In the genomic region with DNA sequence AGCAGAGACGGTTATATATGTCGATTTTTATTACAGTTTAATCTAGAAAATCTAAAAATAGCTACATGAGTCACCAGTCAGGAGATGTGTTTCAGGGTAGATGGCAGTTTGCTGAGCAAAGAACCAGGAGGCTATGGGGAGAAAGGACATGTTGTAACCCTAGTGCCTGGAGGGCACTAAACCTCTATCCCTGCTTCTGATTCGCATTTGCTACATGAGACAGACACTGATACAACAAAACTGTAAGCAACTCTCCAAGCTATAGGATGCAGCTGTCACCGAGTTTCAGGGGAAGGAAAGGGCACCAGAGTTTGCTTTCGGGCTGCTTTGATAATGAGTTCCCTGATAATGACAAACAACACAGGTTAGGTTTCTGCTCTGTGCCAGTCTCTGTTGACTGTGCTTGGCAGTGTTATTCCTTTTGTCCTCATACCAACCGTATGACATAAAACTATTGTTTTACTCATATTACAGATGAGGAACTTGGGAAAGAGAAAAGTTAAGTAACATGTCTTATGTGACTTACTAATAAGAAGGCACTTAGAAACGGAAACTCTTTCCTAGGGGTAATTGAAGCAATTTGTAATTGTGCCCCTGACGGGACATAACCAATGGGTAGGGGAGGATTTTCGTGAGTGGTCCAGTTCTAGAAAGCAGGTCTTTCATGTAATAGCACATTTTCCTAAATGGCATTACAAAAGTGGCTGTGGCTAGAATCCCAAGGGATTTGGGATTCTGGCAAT, we compare ENCODE assay signal across 10 cellular contexts. TPM values are rescaled to one million over a fixed set of nuclear protein-coding genes. Genes with fewer than 3 reads are reported as not detected.
DNase-seq lines count a peak whose midpoint lies in the region; ATAC-seq, FAIRE-seq and TF ChIP-seq lines count a peak whose summit lies in the region.
"Had no signal": no experiment of that assay in that cellular context is flagged by ENCODE, and none has a peak within 500 bp of the region (broad histone marks: within the 10 kb centered on the region; RNA-seq: fewer than 3 reads in every experiment).

No MANE protein-coding gene starts in this region.

- H3K79me2 ChIP-seq in HepG2 (ENCODE audit: insufficient read depth, low read length), result no peaks in the 10 kb centered on the region

- WGBS in liver, result 51% methylated on average over 9 of the region's 9 CpGs
- 26% methylated on average over 9 of the region's 9 CpGs for WGBS in HepG2 (ENCODE audit: low lambda C conversion rate)

- ATAC-seq in HepG2, result no peak
- peak; percentile 62 for ATAC-seq in left colon
- no peak for ATAC-seq in GM19452 (IDR thresholded peaks at IDR 0.05; ENCODE audit: unreplicated experiment)
- no peak for ATAC-seq in HG02884 (IDR thresholded peaks at IDR 0.05; ENCODE audit: unreplicated experiment)
- no peak for ATAC-seq in GM21528 (IDR thresholded peaks at IDR 0.05; ENCODE audit: low FRiP score, unreplicated experiment)

- no peaks in the 10 kb centered on the region for H3K36me3 Mint-ChIP-seq in brain

- peak overlapping the region in 4 of 5 experiments; percentile 44 to 93 (median 82) for H3K27ac Mint-ChIP-seq in brain

- CTCF ChIA-PET in HepG2 (lab: Yijun Ruan, JAX; ENCODE audit: low intra/inter-chr PET ratio, low total read pairs), result no interaction called here

- FAIRE-seq in HepG2 (lab: Jason Lieb, UNC), result no peak
- FAIRE-seq: G401.6 had no signal

- no peak overlapping the region for H2AFZ ChIP-seq in HepG2 (ENCODE audit: low read length)

- no peak overlapping the region for H3K4me2 ChIP-seq in HepG2 (ENCODE audit: low read depth, low read length)

- no peak for TF ChIP-seq RAD21 in liver (IDR thresholded peaks at IDR 0.05)
- TF ChIP-seq RAD21 in HepG2 (CRISPR knock-in tag; IDR thresholded peaks at IDR 0.05), result no peak

- peaks cover 5 to 13% (median 6%) of the 10 kb centered on the region in 4 donors for H3K4me1 ChIP-seq in liver (ENCODE audit: control insufficient read depth in 4 of 4, insufficient read depth in 4 of 4, low read length in 3 of 4)
- H3K4me1 ChIP-seq in HepG2 (ENCODE audit: insufficient read depth, low read length), result no peaks in the 10 kb centered on the region
- H3K4me1 ChIP-seq in effector memory CD4-positive, alpha-beta T cell (ENCODE audit: control insufficient read depth, insufficient read depth, low read length, poor library complexity, severe bottlenecking), result no peaks in the 10 kb centered on the region

- POLR2A ChIA-PET in HepG2 (lab: Yijun Ruan, JAX), result no interaction called here

- H3K27ac ChIP-seq in liver (ENCODE audit: low read depth in 1 of 2, low read length in 2 of 2) (no peak overlapping the region), HepG2 (ENCODE audit: extremely low read length, insufficient read depth, low read length) (no peak overlapping the region)
- H3K27ac ChIP-seq in effector memory CD4-positive, alpha-beta T cell (ENCODE audit: insufficient read depth, low read length, poor library complexity, severe bottlenecking), result no peak overlapping the region

- H3K9ac ChIP-seq in liver (ENCODE audit: low read depth in 1 of 2, low read length in 2 of 2) (no peak overlapping the region), HepG2 (ENCODE audit: insufficient read depth, low read depth, low read length) (no peak overlapping the region)

- DNase-seq in HepG2 (ENCODE audit: low spot score), result no peak
- no peak for DNase-seq in left colon
- no peak for DNase-seq in effector memory CD4-positive, alpha-beta T cell
- DNase-seq: stimulated activated CD4-positive, alpha-beta T cell treated with anti-CD3 and anti-CD28 coated beads, Interleukin-4, amount 100 ng/mL, for 24 hours had no signal

- H3K4me3 Mint-ChIP-seq in brain, result peak overlapping the region in 2 of 5 experiments; percentile 30 to 51

- H3K27me3 ChIP-seq in liver (ENCODE audit: control insufficient read depth in 4 of 4, insufficient read depth in 4 of 4, low read length in 3 of 4) (no peaks in the 10 kb centered on the region), HepG2 (ENCODE audit: control insufficient read depth in 1 of 2, insufficient read depth in 2 of 2, low read length in 2 of 2) (peaks cover 0 to 16% of the 10 kb centered on the region in 2 experiments; a peak in 2 of 5 replicates)
- H3K27me3 ChIP-seq in effector memory CD4-positive, alpha-beta T cell (replicated peaks; ENCODE audit: control insufficient read depth, insufficient read depth, low read length, poor library complexity, severe bottlenecking), result no peaks in the 10 kb centered on the region

- intact Hi-C loops in HepG2 (cut with micrococcal nuclease; ENCODE audit: unreplicated experiment) (no loop called here), left colon (cut with DNase I, micrococcal nuclease) (no loop called here)

- H3K9me3 ChIP-seq in liver (ENCODE audit: control insufficient read depth in 4 of 4, low read length in 3 of 4) (no peaks in the 10 kb centered on the region), HepG2 (ENCODE audit: low read length) (no peaks in the 10 kb centered on the region)
- no peaks in the 10 kb centered on the region for H3K9me3 ChIP-seq in effector memory CD4-positive, alpha-beta T cell (ENCODE audit: control insufficient read depth, low read length)

- TF ChIP-seq CTCF in liver (IDR thresholded peaks at IDR 0.05; ENCODE audit: low read depth, low read length, missing input control) (no peak), HepG2 (CRISPR knock-in tag; IDR thresholded peaks at IDR 0.05) (no peak), brain (conservative IDR thresholded peaks at IDR 0.05) (no peak)

- no peaks in the 10 kb centered on the region for H4K20me1 ChIP-seq in HepG2 (ENCODE audit: insufficient read depth, low read length)

- no peak for TF ChIP-seq POLR2A in HepG2 (IDR thresholded peaks at IDR 0.05; ENCODE audit: insufficient read depth in 1 of 2, low read depth in 2 of 2, low read length in 2 of 2)

- H3K4me3 ChIP-seq in liver (ENCODE audit: low read depth in 1 of 3, low read length in 3 of 3), result no peak overlapping the region
- H3K4me3 ChIP-seq in HepG2 (replicated peaks in 1 of 3; ENCODE audit: insufficient read depth in 1 of 3, low read depth in 2 of 3, low read length in 3 of 3), result no peak overlapping the region
- no peak overlapping the region for H3K4me3 ChIP-seq in effector memory CD4-positive, alpha-beta T cell (ENCODE audit: insufficient read depth, low read depth, low read length, poor library complexity, severe bottlenecking)

- TF ChIP-seq EP300 in HepG2 (IDR thresholded peaks at IDR 0.05; ENCODE audit: low read depth in 2 of 2, low read length in 2 of 2), result no peak
- no peak for TF ChIP-seq EP300 in HepG2 (CRISPR knock-in tag; IDR thresholded peaks at IDR 0.05; ENCODE audit: borderline replicate concordance)

- no peaks in the 10 kb centered on the region for H3K27me3 Mint-ChIP-seq in brain

- H3K9me3 Mint-ChIP-seq in brain, result peaks cover 0 to 4% (median 0%) of the 10 kb centered on the region in 5 experiments

- H3K36me3 ChIP-seq in liver (ENCODE audit: control insufficient read depth in 4 of 4, insufficient read depth in 3 of 4, low read depth in 1 of 4, low read length in 3 of 4) (no peaks in the 10 kb centered on the region), HepG2 (replicated peaks in 1 of 2; ENCODE audit: control insufficient read depth in 1 of 2, insufficient read depth in 2 of 2, low read length in 2 of 2) (no peaks in the 10 kb centered on the region)
- H3K36me3 ChIP-seq in effector memory CD4-positive, alpha-beta T cell (ENCODE audit: control insufficient read depth, insufficient read depth, low read length), result no peaks in the 10 kb centered on the region

- no TSS peak for BruUV-seq in HepG2 (replicated peaks; lab: Mats Ljungman, UMichigan)

- in situ Hi-C loops in HepG2 (cut with HindIII; ENCODE audit: extremely low pct_ligation_motif_present, low pct_unique_long_range_greater_than_20kb), result no loop called here

- peaks cover 70% of the 10 kb centered on the region for H3K4me1 Mint-ChIP-seq in brain

TF ChIP-seq in liver, 16 proteins besides CTCF, POLR2A, EP300 and RAD21:
- TF ChIP-seq NR2F2 (IDR thresholded peaks at IDR 0.05) (no peak), JUND (IDR thresholded peaks at IDR 0.05) (peak; percentile 46 to 55)

RNA-seq across cellular contexts. Expression of gene C1orf198, which starts 43.1 kb away (rescaled TPM):
- total RNA-seq in liver, result 10 to 100 TPM in 1 of 2 donors, 1 to 10 TPM in 1; 9.6 to 11.1 TPM
- 10 to 100 TPM in 1 of 2 donors, 1 to 10 TPM in 1; 3.9 to 11.1 TPM for polyA plus RNA-seq in liver
- 13.4 and 16.0 TPM in 2 replicates for total RNA-seq in HepG2 (2016; rRNA removed; fragmentation: Illumina TruSeq; extraction: Trizol)
- 1.5 and 2.5 TPM in 2 replicates for total RNA-seq in HepG2 (2016; cell fraction: cytosol; rRNA removed; fragmentation: Illumina TruSeq; extraction: Trizol; ENCODE audit: low read depth)
- total RNA-seq in HepG2 (2016; cell fraction: insoluble cytoplasmic fraction; rRNA removed; fragmentation: Illumina TruSeq; extraction: Trizol), result 13.4 and 14.5 TPM in 2 replicates
- total RNA-seq in HepG2 (2016; cell fraction: membrane; rRNA removed; fragmentation: Illumina TruSeq; extraction: Trizol), result 8.6 and 8.8 TPM in 2 replicates
- 8.3 and 9.9 TPM in 2 replicates for total RNA-seq in HepG2 (2016; cell fraction: nucleus; rRNA removed; fragmentation: Illumina TruSeq; extraction: Trizol)
- polyA plus RNA-seq in HepG2 (2011; rRNA removed), result 12.7 and 13.7 TPM in 2 replicates
- 11.3 and 13.6 TPM in 2 replicates for polyA plus RNA-seq in HepG2 (2011; cell fraction: cytosol; rRNA removed)
- polyA plus RNA-seq in HepG2 (2011; cell fraction: nucleus; rRNA removed), result 16.2 and 18.1 TPM in 2 replicates
- 8.9 and 9.1 TPM in 2 replicates for polyA plus RNA-seq in HepG2 (2012)
- polyA plus RNA-seq in HepG2 (2016; cell fraction: cytosol; fragmentation: Illumina TruSeq; extraction: Trizol; ENCODE audit: low read depth), result 1.5 and 1.6 TPM in 2 replicates
- polyA plus RNA-seq in HepG2 (2016; cell fraction: insoluble cytoplasmic fraction; fragmentation: Illumina TruSeq; extraction: Trizol; ENCODE audit: low read depth), result 19.1 and 21.4 TPM in 2 replicates
- polyA plus RNA-seq in HepG2 (2016; cell fraction: membrane; fragmentation: Illumina TruSeq; extraction: Trizol; ENCODE audit: low read depth), result 6.0 and 6.2 TPM in 2 replicates
- 16.8 and 17.0 TPM in 2 replicates for polyA plus RNA-seq in HepG2 (2016; cell fraction: nucleus; fragmentation: Illumina TruSeq; extraction: Trizol; ENCODE audit: insufficient read depth, low read depth)
- polyA minus RNA-seq in HepG2 (2011; rRNA and poly(A)+ RNA removed; ENCODE audit: low replicate concordance), result 15.9 and 27.8 TPM in 2 replicates
- polyA minus RNA-seq in HepG2 (2011; cell fraction: cytosol; rRNA and poly(A)+ RNA removed), result 14.3 and 14.7 TPM in 2 replicates
- polyA minus RNA-seq in HepG2 (2011; cell fraction: nucleus; rRNA and poly(A)+ RNA removed), result 12.6 and 12.7 TPM in 2 replicates
- 76.7 TPM for polyA plus RNA-seq in brain (ENCODE audit: insufficient read depth, low read depth, low replicate concordance)
- 10 to 100 TPM; 14.4 to 16.6 TPM for total RNA-seq in left colon
